Comparison of ENCODE assay signal across 16 cellular contexts in genomic region chr14:61870163-61870562, GRCh38. TPM values are rescaled to one million over a fixed set of nuclear protein-coding genes. Genes with fewer than 3 reads are reported as not detected.
DNase-seq lines count a peak whose midpoint lies in the region; ATAC-seq and TF ChIP-seq lines count a peak whose summit lies in the region.
"Had no signal": no experiment of that assay in that cellular context is flagged by ENCODE, and none has a peak within 500 bp of the region (broad histone marks: within the 10 kb centered on the region; RNA-seq: fewer than 3 reads in every experiment).

No MANE protein-coding gene starts in this region.

- H3K9me3 ChIP-seq in mammary epithelial cell (replicated peaks; ENCODE audit: insufficient read depth, low read length): no peaks in the 10 kb centered on the region

- H3K4me3 ChIP-seq in mammary epithelial cell (replicated peaks in 1 of 3; ENCODE audit: insufficient read depth in 1 of 3, low read depth in 2 of 3, low read length in 3 of 3): no peak overlapping the region
- H3K4me3 ChIP-seq: A549 had no signal

- intact Hi-C loops in MCF 10A (cut with micrococcal nuclease): no loop called here
- intact Hi-C loops in mammary epithelial cell (cut with micrococcal nuclease): no loop called here

- POLR2A ChIA-PET in MCF 10A (lab: Yijun Ruan, JAX): interaction anchor here (0.6 kb wide), 1 partner anchor 257 kb away, joined by 4 read pairs; no protein-coding TSS in a partner anchor

- dilution Hi-C loops in mammary epithelial cell (cut with HindIII; ENCODE audit: low sequenced_read_pairs): no loop called here

- in situ Hi-C loops in mammary epithelial cell (cut with MboI; ENCODE audit: low sequenced_read_pairs in 2 of 2): no loop called here

- no peaks in the 10 kb centered on the region for H3K4me1 Mint-ChIP-seq in MCF 10A (ENCODE audit: insufficient read depth, unreplicated experiment)
- peaks cover 37% of the 10 kb centered on the region for H3K4me1 Mint-ChIP-seq in stimulated activated memory B cell treated with anti-CD40 and anti-IgM and Interleukin-4, amounts not matched to agents 10 μg/mL and 1 μg/mL and 100 μg/mL, for 72 hours

- no peaks in the 10 kb centered on the region for H3K79me2 ChIP-seq in mammary epithelial cell (ENCODE audit: insufficient read depth, low read length)

- no peaks in the 10 kb centered on the region for H3K36me3 ChIP-seq in mammary epithelial cell (ENCODE audit: insufficient read depth, low read length)

- no peak for ATAC-seq in stimulated activated memory B cell treated with anti-CD40 and anti-IgM and Interleukin-4, amounts not matched to agents 10 μg/mL and 1 μg/mL and 100 μg/mL, for 72 hours
- ATAC-seq in GM21529 (IDR thresholded peaks at IDR 0.05; ENCODE audit: unreplicated experiment): no peak
- ATAC-seq: A549, HCT116 had no signal

- no peaks in the 10 kb centered on the region for H4K20me1 ChIP-seq in mammary epithelial cell (ENCODE audit: insufficient read depth, low read length)

- no peak overlapping the region for H3K4me2 ChIP-seq in mammary epithelial cell (ENCODE audit: insufficient read depth, low read depth, low read length)
- H3K4me2 ChIP-seq: A549 had no signal

- peaks cover 6% of the 10 kb centered on the region for H3K36me3 Mint-ChIP-seq in MCF 10A (ENCODE audit: insufficient read depth, unreplicated experiment)
- H3K36me3 Mint-ChIP-seq in stimulated activated memory B cell treated with anti-CD40 and anti-IgM and Interleukin-4, amounts not matched to agents 10 μg/mL and 1 μg/mL and 100 μg/mL, for 72 hours: peaks cover 14% of the 10 kb centered on the region

- no peak overlapping the region for H3K4me3 Mint-ChIP-seq in MCF 10A (ENCODE audit: unreplicated experiment)
- H3K4me3 Mint-ChIP-seq in stimulated activated memory B cell treated with anti-CD40 and anti-IgM and Interleukin-4, amounts not matched to agents 10 μg/mL and 1 μg/mL and 100 μg/mL, for 72 hours: no peak overlapping the region
- H3K4me3 Mint-ChIP-seq: CD4-positive, alpha-beta T cell had no signal

- WGBS in mammary epithelial cell (ENCODE audit: low coverage, missing lambda C conversion rate): 54% methylated on average over 1 of the region's 1 CpG

- peaks cover 18% of the 10 kb centered on the region for H3K9me3 Mint-ChIP-seq in MCF 10A (ENCODE audit: unreplicated experiment)
- peaks cover 7% of the 10 kb centered on the region for H3K9me3 Mint-ChIP-seq in stimulated activated memory B cell treated with anti-CD40 and anti-IgM and Interleukin-4, amounts not matched to agents 10 μg/mL and 1 μg/mL and 100 μg/mL, for 72 hours

- peak; percentile 4 for DNase-seq in NCI-H1105 treated with DMSO at 0.1 percent for 48 hours (lab: John Stamatoyannopoulos, UW)
- DNase-seq in NCI-H1105 (lab: John Stamatoyannopoulos, UW): no peak
- DNase-seq in MCF 10A (ENCODE audit: unreplicated experiment): no peak
- no peak for DNase-seq in mammary epithelial cell
- peak; percentile 2 to 35 for DNase-seq in Kasumi-1 (lab: John Stamatoyannopoulos, UW)
- DNase-seq: AML-193; Caco-2; CD4-positive, alpha-beta T cell; GOT3; H7 had no signal

- CTCF ChIA-PET in MCF 10A (lab: Yijun Ruan, JAX): interaction anchor here (1.0 kb wide), 1 partner anchor 19 kb away, joined by 4 read pairs; no protein-coding TSS in a partner anchor
- CTCF ChIA-PET in mammary epithelial cell (lab: Charles Lee; ENCODE audit: low non-redundant PET): no interaction called here

- no peaks in the 10 kb centered on the region for H3K4me1 ChIP-seq in mammary epithelial cell (ENCODE audit: insufficient read depth, low read length)
- H3K4me1 ChIP-seq: Caco-2 had no signal

- peak overlapping the region; percentile 46 for H3K27ac Mint-ChIP-seq in MCF 10A (ENCODE audit: low read depth, unreplicated experiment)
- no peak overlapping the region for H3K27ac Mint-ChIP-seq in stimulated activated memory B cell treated with anti-CD40 and anti-IgM and Interleukin-4, amounts not matched to agents 10 μg/mL and 1 μg/mL and 100 μg/mL, for 72 hours
- H3K27ac Mint-ChIP-seq: CD4-positive, alpha-beta T cell had no signal

- no peaks in the 10 kb centered on the region for H3K27me3 Mint-ChIP-seq in MCF 10A (ENCODE audit: insufficient read depth, unreplicated experiment)
- no peaks in the 10 kb centered on the region for H3K27me3 Mint-ChIP-seq in stimulated activated memory B cell treated with anti-CD40 and anti-IgM and Interleukin-4, amounts not matched to agents 10 μg/mL and 1 μg/mL and 100 μg/mL, for 72 hours

- no peak overlapping the region for H2AFZ ChIP-seq in mammary epithelial cell (ENCODE audit: low read depth, low read length)

- no peak overlapping the region for H3K9ac ChIP-seq in mammary epithelial cell (ENCODE audit: insufficient read depth, low read length)

- no peak overlapping the region for H3K27ac ChIP-seq in mammary epithelial cell (ENCODE audit: insufficient read depth, low read depth, low read length)
- H3K27ac ChIP-seq: 22Rv1, A549, C4-2B had no signal

- TF ChIP-seq CTCF in MCF 10A (IDR thresholded peaks at IDR 0.05; ENCODE audit: unreplicated experiment) (no peak), mammary epithelial cell (conservative IDR thresholded peaks at IDR 0.05 in 1 of 2, IDR thresholded peaks at IDR 0.05 in 1 of 2; ENCODE audit: extremely low read depth in 1 of 2, insufficient read depth in 1 of 2, low read depth in 1 of 2, low read length in 2 of 2) (no peak)

- BruUV-seq in MCF 10A (replicated peaks; lab: Mats Ljungman, UMichigan) (no TSS peak), mammary epithelial cell (replicated peaks; lab: Mats Ljungman, UMichigan) (no TSS peak)

- no peaks in the 10 kb centered on the region for H3K27me3 ChIP-seq in mammary epithelial cell (ENCODE audit: insufficient read depth, low read length)

RNA-seq across cellular contexts. Expression of gene SYT16, which starts 57.7 kb away (rescaled TPM):
- 0.25 TPM in 1 of 2 replicates, not detected in the other for total RNA-seq in MCF 10A (2022)
- 1 to 10 TPM in 1 of 2 donors, under 1 TPM in 1; 0.17 to 1.8 TPM for total RNA-seq in mammary epithelial cell
- polyA plus RNA-seq in mammary epithelial cell: 0.36 TPM
- 0.88 TPM for polyA minus RNA-seq in mammary epithelial cell
- total RNA-seq: CD4-positive, alpha-beta T cell had no signal

Comparison
In these comparisons a context has a peak if more than half of its experiments do, and no peak if none do; other contexts are left out.
1. DNase-seq: peak in NCI-H1105 treated with DMSO at 0.1 percent for 48 hours (single experiment) and Kasumi-1 (2 of 2); none in NCI-H1105 (single experiment), MCF 10A (single experiment) and mammary epithelial cell (single experiment).